14 cellular contexts compared by ENCODE assay signal in genomic region chr2:216206041-216206699, GRCh38.
DNase-seq lines count a peak whose midpoint lies in the region; ATAC-seq and TF ChIP-seq lines count a peak whose summit lies in the region.
"Had no signal": no experiment of that assay in that cellular context is flagged by ENCODE, and none has a peak within 500 bp of the region (broad histone marks: within the 10 kb centered on the region; RNA-seq: fewer than 3 reads in every experiment).

No MANE protein-coding gene starts in this region.

- in situ Hi-C loops in GM13977 (cut with MboI; ENCODE audit: low pct_unique_long_range_greater_than_20kb, low sequenced_read_pairs, unreplicated experiment) (no loop called here), brain microvascular endothelial cell (cut with HindIII; ENCODE audit: low pct_ligation_motif_present, low sequenced_read_pairs) (no loop called here)

- peak; percentile 41 for DNase-seq in GM13977 (ENCODE audit: low spot score)
- no peak for DNase-seq in brain microvascular endothelial cell
- no peak for DNase-seq in DMS114 treated with DMSO at 0.1 percent for 48 hours (lab: John Stamatoyannopoulos, UW; ENCODE audit: unreplicated experiment)
- DNase-seq in T-cell: no peak
- no peak for DNase-seq in anterior cingulate cortex (lab: John Stamatoyannopoulos, UW)
- DNase-seq: DMS153; foreskin fibroblast; NCI-H2227 treated with DMSO at 0.1 percent for 48 hours; stimulated activated CD4-positive, alpha-beta T cell treated with anti-CD3 and anti-CD28 coated beads, Interleukin-2, amount 100 ng/mL, for 24 hours; T1000 had no signal

- H3K36me3 ChIP-seq in brain microvascular endothelial cell (replicated peaks): peaks cover 66% of the 10 kb centered on the region

- peak overlapping the region; percentile 97 for H3K27ac Mint-ChIP-seq in activated T-helper 17 cell treated with anti-CD3 and anti-CD28 coated beads, Interleukin-2, amount 50 U/mL, for 72 hours
- H3K27ac Mint-ChIP-seq in T-cell: peak overlapping the region in 1 of 2 donors; percentile 34

- H3K9me3 Mint-ChIP-seq in activated T-helper 17 cell treated with anti-CD3 and anti-CD28 coated beads, Interleukin-2, amount 50 U/mL, for 72 hours: no peaks in the 10 kb centered on the region
- no peaks in the 10 kb centered on the region for H3K9me3 Mint-ChIP-seq in T-cell

- no peak for TF ChIP-seq CTCF in GM13977 (IDR thresholded peaks at IDR 0.05; ENCODE audit: extremely low read depth, insufficient read depth, missing control alignments)
- TF ChIP-seq CTCF in brain microvascular endothelial cell (IDR thresholded peaks at IDR 0.05; ENCODE audit: low read depth, low read length, missing control alignments): no peak

- H3K4me3 ChIP-seq in brain microvascular endothelial cell (ENCODE audit: low read depth, low read length): no peak overlapping the region
- H3K4me3 ChIP-seq: breast epithelium had no signal

- ATAC-seq in GM19452 (IDR thresholded peaks at IDR 0.05; ENCODE audit: unreplicated experiment): peak; percentile 80
- ATAC-seq in HG03045 (IDR thresholded peaks at IDR 0.05; ENCODE audit: unreplicated experiment): peak; percentile 69
- peak; percentile 91 for ATAC-seq in activated T-helper 17 cell treated with anti-CD3 and anti-CD28 coated beads, Interleukin-2, amount 50 U/mL, for 72 hours (replicated peaks)
- ATAC-seq in T-cell (replicated peaks in 1 of 4): no peak

- H3K27me3 ChIP-seq in brain microvascular endothelial cell (replicated peaks): no peaks in the 10 kb centered on the region
- H3K27me3 ChIP-seq: breast epithelium had no signal

- peaks cover 50% of the 10 kb centered on the region for H3K4me1 Mint-ChIP-seq in activated T-helper 17 cell treated with anti-CD3 and anti-CD28 coated beads, Interleukin-2, amount 50 U/mL, for 72 hours
- peaks cover 23 to 39% (median 27%) of the 10 kb centered on the region in 3 donors for H3K4me1 Mint-ChIP-seq in T-cell

- CTCF ChIA-PET in T-cell (lab: Charles Lee): no interaction called here

- H3K4me3 Mint-ChIP-seq in activated T-helper 17 cell treated with anti-CD3 and anti-CD28 coated beads, Interleukin-2, amount 50 U/mL, for 72 hours: peak overlapping the region; percentile 59
- H3K4me3 Mint-ChIP-seq in T-cell: no peak overlapping the region

- H3K36me3 Mint-ChIP-seq in activated T-helper 17 cell treated with anti-CD3 and anti-CD28 coated beads, Interleukin-2, amount 50 U/mL, for 72 hours (ENCODE audit: low read depth): peaks cover 99% of the 10 kb centered on the region
- H3K36me3 Mint-ChIP-seq in T-cell: peaks cover 72% of the 10 kb centered on the region

- no peak overlapping the region for H3K27ac ChIP-seq in brain microvascular endothelial cell
- H3K27ac ChIP-seq: breast epithelium had no signal

- no peaks in the 10 kb centered on the region for H3K27me3 Mint-ChIP-seq in activated T-helper 17 cell treated with anti-CD3 and anti-CD28 coated beads, Interleukin-2, amount 50 U/mL, for 72 hours
- H3K27me3 Mint-ChIP-seq in T-cell: no peaks in the 10 kb centered on the region

- POLR2A ChIA-PET in T-cell (lab: Charles Lee): no interaction called here

Comparison
In these comparisons a context has a peak if more than half of its experiments do, and no peak if none do; other contexts are left out.
1. ATAC-seq: peak in GM19452 (single experiment), HG03045 (single experiment) and activated T-helper 17 cell treated with anti-CD3 and anti-CD28 coated beads, Interleukin-2, amount 50 U/mL, for 72 hours (single experiment); none in T-cell (0 of 4).